Comparison of ENCODE assay signal across 4 cellular contexts in the genomic region with DNA sequence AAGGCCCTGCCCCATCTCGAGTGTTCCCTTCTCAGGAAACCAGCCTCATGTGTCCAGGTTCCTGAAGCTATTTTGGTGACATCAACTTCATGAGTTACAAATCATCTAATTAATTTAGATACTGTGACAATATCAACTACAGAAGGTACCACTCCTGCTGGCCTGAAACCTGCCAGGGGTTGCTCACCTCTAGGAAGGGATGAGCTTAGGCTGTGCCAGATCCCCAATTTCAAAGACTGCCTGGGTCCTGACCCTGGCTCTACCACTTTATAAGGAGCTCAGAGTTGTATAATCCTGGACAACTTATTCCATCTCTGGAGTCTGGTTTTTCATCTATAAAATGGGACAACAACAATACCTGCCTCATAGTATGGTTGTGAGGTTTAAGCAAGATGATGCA. TPM values are rescaled to one million over a fixed set of nuclear protein-coding genes. Genes with fewer than 3 reads are reported as not detected.
"Had no signal": no experiment of that assay in that cellular context is flagged by ENCODE, and none has a peak within 500 bp of the region (broad histone marks: within the 10 kb centered on the region; RNA-seq: fewer than 3 reads in every experiment).

No MANE protein-coding gene starts in this region.

- H3K4me3 ChIP-seq: GM12878 had no signal

- ATAC-seq: GM12878 had no signal

- DNase-seq: GDM1, GF-D8 had no signal

RNA-seq across cellular contexts. Expression of gene C16orf78, which starts 5.2 kb away (rescaled TPM):
- total RNA-seq: G401, GM12878 had no signal
